16 cellular contexts compared by ENCODE assay signal in the genomic region with DNA sequence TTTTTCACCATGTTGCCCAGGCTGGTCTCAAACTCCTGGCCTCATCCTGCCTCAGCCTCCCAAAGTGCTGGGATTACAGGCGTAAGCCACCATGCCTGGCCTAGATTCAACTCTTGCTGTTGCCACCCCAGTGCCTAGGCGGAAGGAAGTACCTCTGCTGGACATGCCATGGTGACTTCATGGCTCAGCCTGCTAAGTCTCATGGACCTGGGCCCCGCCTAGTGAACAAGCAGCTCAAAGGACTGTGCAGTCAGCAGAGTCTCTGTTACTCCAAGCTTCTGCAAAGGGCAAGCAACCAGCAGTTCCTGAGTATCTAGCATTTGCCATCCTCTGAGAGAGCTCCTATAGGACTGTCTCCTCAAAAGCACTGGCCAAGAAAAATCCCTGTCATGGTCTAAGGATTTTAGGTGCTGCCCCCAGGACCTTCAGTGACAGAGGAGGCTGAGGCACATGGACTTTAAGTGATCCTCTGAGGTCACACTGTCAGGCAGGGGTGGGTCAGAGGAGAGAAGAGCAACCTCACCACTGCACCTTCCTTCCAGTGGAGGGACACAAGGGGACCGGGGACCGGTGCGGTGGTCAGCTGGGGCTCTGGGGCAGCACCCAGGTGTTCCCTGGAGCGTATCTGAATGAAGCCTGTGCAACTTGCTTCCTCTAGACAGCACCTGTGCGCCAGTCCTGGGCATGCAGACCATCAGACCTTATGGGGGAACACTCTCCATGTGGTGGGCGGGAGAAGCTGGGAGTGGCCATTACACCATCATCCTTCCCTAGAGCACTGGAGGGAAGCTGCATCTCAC.
"Had no signal": no experiment of that assay in that cellular context is flagged by ENCODE, and none has a peak within 500 bp of the region (broad histone marks: within the 10 kb centered on the region; RNA-seq: fewer than 3 reads in every experiment).

No MANE protein-coding gene starts in this region.

- H3K4me1 Mint-ChIP-seq: activated T-helper 17 cell treated with anti-CD3 and anti-CD28 coated beads, Interleukin-2, amount 50 U/mL, for 72 hours; mesothelial cell of epicardium; neural progenitor cell had no signal

- DNase-seq: activated CD4-positive, alpha-beta T cell treated with anti-CD3 and anti-CD28 coated beads, Interleukin-2, amount 50 U/mL, for 1 hour; activated naive CD4-positive, alpha-beta T cell treated with anti-CD3 and anti-CD28 coated beads for 36 hours; activated T-cell treated with anti-CD3 and anti-CD28 coated beads for 4 hours; foreskin keratinocyte; lower lobe of right lung; stimulated activated naive CD4-positive, alpha-beta T cell treated with Interleukin-2 at 50 U/mL for 16 hours; substantia nigra; T-helper 9 cell; transverse colon had no signal

- H3K27ac Mint-ChIP-seq: activated naive CD4-positive, alpha-beta T cell treated with anti-CD3 and anti-CD28 coated beads for 36 hours; mesothelial cell of epicardium; neural progenitor cell had no signal

- H3K9ac ChIP-seq: neural progenitor cell had no signal

- H3K4me3 ChIP-seq: coronary artery, lower lobe of right lung, neural progenitor cell, pancreas, transverse colon, vagina had no signal

- H3K27me3 ChIP-seq: foreskin keratinocyte, neural progenitor cell, pancreas, transverse colon, vagina had no signal

- H3K27me3 Mint-ChIP-seq: activated T-helper 17 cell treated with anti-CD3 and anti-CD28 coated beads, Interleukin-2, amount 50 U/mL, for 72 hours had no signal

- H3K9me3 ChIP-seq: lower lobe of right lung, pancreas, transverse colon, vagina had no signal

- H3K4me1 ChIP-seq: foreskin keratinocyte, neural progenitor cell, pancreas, transverse colon, vagina had no signal

- H3K27ac ChIP-seq: coronary artery, foreskin keratinocyte, lower lobe of right lung, neural progenitor cell, pancreas, transverse colon, vagina had no signal

- H3K9me3 Mint-ChIP-seq: activated naive CD4-positive, alpha-beta T cell treated with anti-CD3 and anti-CD28 coated beads for 36 hours; activated T-helper 17 cell treated with anti-CD3 and anti-CD28 coated beads, Interleukin-2, amount 50 U/mL, for 72 hours; mesothelial cell of epicardium; neural progenitor cell had no signal

- H3K36me3 ChIP-seq: neural progenitor cell had no signal

- H2AFZ ChIP-seq: neural progenitor cell had no signal

- H3K4me2 ChIP-seq: neural progenitor cell had no signal

- ATAC-seq: activated CD4-positive, CD25-positive, alpha-beta regulatory T cell treated with anti-CD3 and anti-CD28 coated beads, Interleukin-2, amount 50 U/mL, for 24 hours; activated T-helper 17 cell treated with anti-CD3 and anti-CD28 coated beads, Interleukin-2, amount 50 U/mL, for 72 hours; foreskin keratinocyte; lower lobe of right lung; pancreas had no signal

- H3K4me3 Mint-ChIP-seq: activated naive CD4-positive, alpha-beta T cell treated with anti-CD3 and anti-CD28 coated beads for 36 hours; activated T-helper 17 cell treated with anti-CD3 and anti-CD28 coated beads, Interleukin-2, amount 50 U/mL, for 72 hours; mesothelial cell of epicardium; neural progenitor cell had no signal
